1 cellular context compared by ENCODE assay signal in genomic region chr6:26214826-26215199, GRCh38.
TF ChIP-seq lines count a peak whose summit lies in the region.

No MANE protein-coding gene starts in this region.

TF ChIP-seq in K562, 482 proteins besides CTCF, POLR2A, EP300 and RAD21 (continued from another document and continues in another):
- TF ChIP-seq ZNF507 (tag; conservative IDR thresholded peaks at IDR 0.05) (no peak), MEF2A (IDR thresholded peaks at IDR 0.05; ENCODE audit: control insufficient read depth, low read depth, low read length) (peak; percentile 44; the same call in 1 of the 2 replicates), ZNF384 (IDR thresholded peaks at IDR 0.05; ENCODE audit: low read depth, low read length) (peak; percentile 78), FOXK1 (CRISPR knock-in tag; IDR thresholded peaks at IDR 0.05; ENCODE audit: borderline replicate concordance) (no peak; the same call in 1 of the 2 replicates), CREBBP (IDR thresholded peaks at IDR 0.05; ENCODE audit: low read depth, low read length) (no peak), GTF2B (IDR thresholded peaks at IDR 0.05; ENCODE audit: extremely low read depth, insufficient read length) (no peak), CHCHD3 (CRISPR knock-in tag; IDR thresholded peaks at IDR 0.05) (peak; percentile 79), ZSCAN29 (IDR thresholded peaks at IDR 0.05) (no peak), BCLAF1 (IDR thresholded peaks at IDR 0.05; ENCODE audit: borderline replicate concordance in 1 of 2, control insufficient read depth in 1 of 2, low read depth in 2 of 2, low read length in 1 of 2) (no peak), ATF6 (CRISPR knock-in tag; IDR thresholded peaks at IDR 0.05) (no peak), YBX1 (IDR thresholded peaks at IDR 0.05) (no peak), ZC3H11A (IDR thresholded peaks at IDR 0.05; ENCODE audit: low read depth, low read length) (no peak), THRA (IDR thresholded peaks at IDR 0.05) (no peak), ZNF3 (CRISPR knock-in tag; IDR thresholded peaks at IDR 0.05) (no peak; the same call in 1 of the 2 replicates), DACH1 (IDR thresholded peaks at IDR 0.05; ENCODE audit: partially characterized antibody) (no peak), NCOA4 (IDR thresholded peaks at IDR 0.05; ENCODE audit: partially characterized antibody) (no peak), ZNF431 (CRISPR knock-in tag; IDR thresholded peaks at IDR 0.05) (no peak), ZNF445 (CRISPR knock-in tag; IDR thresholded peaks at IDR 0.05; ENCODE audit: low read depth) (no peak), PHF20 (IDR thresholded peaks at IDR 0.05; ENCODE audit: partially characterized antibody) (no peak), PHTF2 (CRISPR knock-in tag; IDR thresholded peaks at IDR 0.05) (0 out of 2 replicates have a peak, but pooled peaks have one; percentile 42), HEY1 (CRISPR knock-in tag; IDR thresholded peaks at IDR 0.05; ENCODE audit: borderline replicate concordance) (no peak), KLF6 (CRISPR knock-in tag; IDR thresholded peaks at IDR 0.05; ENCODE audit: borderline replicate concordance) (no peak), ZNF282 (CRISPR knock-in tag; IDR thresholded peaks at IDR 0.05) (no peak), KAT2B (IDR thresholded peaks at IDR 0.05; ENCODE audit: low read depth, low read length) (no peak), ZNF224 (CRISPR knock-in tag; IDR thresholded peaks at IDR 0.05) (no peak), ZNF408 (CRISPR knock-in tag; IDR thresholded peaks at IDR 0.05; ENCODE audit: low read depth) (no peak), LARP7 (IDR thresholded peaks at IDR 0.05) (peak; percentile 92; the same call in 1 of the 2 replicates), HNRNPK (IDR thresholded peaks at IDR 0.05; ENCODE audit: low read depth, low read length, poor library complexity, severe bottlenecking) (no peak), ZBTB7A (IDR thresholded peaks at IDR 0.05; ENCODE audit: borderline replicate concordance, control insufficient read depth, low read depth, low read length) (no peak), NR2C2 (CRISPR knock-in tag; IDR thresholded peaks at IDR 0.05) (no peak), NR2C2 (tag; IDR thresholded peaks at IDR 0.05) (0 out of 2 replicates have a peak, but pooled peaks have one; percentile 46), MAFF (IDR thresholded peaks at IDR 0.05; ENCODE audit: low read length) (no peak), CC2D1A (IDR thresholded peaks at IDR 0.05) (peak; percentile 87), BMI1 (IDR thresholded peaks at IDR 0.05; ENCODE audit: low read length) (no peak), ZKSCAN3 (CRISPR knock-in tag; IDR thresholded peaks at IDR 0.05) (no peak), ZNF23 (CRISPR knock-in tag; IDR thresholded peaks at IDR 0.05) (no peak)
- TF ChIP-seq, protein P1, sequence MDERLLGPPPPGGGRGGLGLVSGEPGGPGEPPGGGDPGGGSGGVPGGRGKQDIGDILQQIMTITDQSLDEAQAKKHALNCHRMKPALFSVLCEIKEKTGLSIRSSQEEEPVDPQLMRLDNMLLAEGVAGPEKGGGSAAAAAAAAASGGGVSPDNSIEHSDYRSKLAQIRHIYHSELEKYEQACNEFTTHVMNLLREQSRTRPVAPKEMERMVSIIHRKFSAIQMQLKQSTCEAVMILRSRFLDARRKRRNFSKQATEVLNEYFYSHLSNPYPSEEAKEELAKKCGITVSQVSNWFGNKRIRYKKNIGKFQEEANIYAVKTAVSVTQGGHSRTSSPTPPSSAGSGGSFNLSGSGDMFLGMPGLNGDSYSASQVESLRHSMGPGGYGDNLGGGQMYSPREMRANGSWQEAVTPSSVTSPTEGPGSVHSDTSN (CRISPR knock-in tag; IDR thresholded peaks at IDR 0.05; ENCODE audit: low read depth): no peak
- TF ChIP-seq, protein P1 (tag; conservative IDR thresholded peaks at IDR 0.05; ENCODE audit: low read depth): no peak
- TF ChIP-seq, protein P2, sequence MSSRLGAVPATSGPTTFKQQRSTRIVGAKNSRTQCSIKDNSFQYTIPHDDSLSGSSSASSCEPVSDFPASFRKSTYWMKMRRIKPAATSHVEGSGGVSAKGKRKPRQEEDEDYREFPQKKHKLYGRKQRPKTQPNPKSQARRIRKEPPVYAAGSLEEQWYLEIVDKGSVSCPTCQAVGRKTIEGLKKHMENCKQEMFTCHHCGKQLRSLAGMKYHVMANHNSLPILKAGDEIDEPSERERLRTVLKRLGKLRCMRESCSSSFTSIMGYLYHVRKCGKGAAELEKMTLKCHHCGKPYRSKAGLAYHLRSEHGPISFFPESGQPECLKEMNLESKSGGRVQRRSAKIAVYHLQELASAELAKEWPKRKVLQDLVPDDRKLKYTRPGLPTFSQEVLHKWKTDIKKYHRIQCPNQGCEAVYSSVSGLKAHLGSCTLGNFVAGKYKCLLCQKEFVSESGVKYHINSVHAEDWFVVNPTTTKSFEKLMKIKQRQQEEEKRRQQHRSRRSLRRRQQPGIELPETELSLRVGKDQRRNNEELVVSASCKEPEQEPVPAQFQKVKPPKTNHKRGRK (tag; IDR thresholded peaks at IDR 0.05): no peak
- TF ChIP-seq, protein P3, sequence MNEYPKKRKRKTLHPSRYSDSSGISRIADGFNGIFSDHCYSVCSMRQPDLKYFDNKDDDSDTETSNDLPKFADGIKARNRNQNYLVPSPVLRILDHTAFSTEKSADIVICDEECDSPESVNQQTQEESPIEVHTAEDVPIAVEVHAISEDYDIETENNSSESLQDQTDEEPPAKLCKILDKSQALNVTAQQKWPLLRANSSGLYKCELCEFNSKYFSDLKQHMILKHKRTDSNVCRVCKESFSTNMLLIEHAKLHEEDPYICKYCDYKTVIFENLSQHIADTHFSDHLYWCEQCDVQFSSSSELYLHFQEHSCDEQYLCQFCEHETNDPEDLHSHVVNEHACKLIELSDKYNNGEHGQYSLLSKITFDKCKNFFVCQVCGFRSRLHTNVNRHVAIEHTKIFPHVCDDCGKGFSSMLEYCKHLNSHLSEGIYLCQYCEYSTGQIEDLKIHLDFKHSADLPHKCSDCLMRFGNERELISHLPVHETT (CRISPR knock-in tag; conservative IDR thresholded peaks at IDR 0.05 in 1 of 2, IDR thresholded peaks at IDR 0.05 in 1 of 2): no peak
- TF ChIP-seq, protein P4, sequence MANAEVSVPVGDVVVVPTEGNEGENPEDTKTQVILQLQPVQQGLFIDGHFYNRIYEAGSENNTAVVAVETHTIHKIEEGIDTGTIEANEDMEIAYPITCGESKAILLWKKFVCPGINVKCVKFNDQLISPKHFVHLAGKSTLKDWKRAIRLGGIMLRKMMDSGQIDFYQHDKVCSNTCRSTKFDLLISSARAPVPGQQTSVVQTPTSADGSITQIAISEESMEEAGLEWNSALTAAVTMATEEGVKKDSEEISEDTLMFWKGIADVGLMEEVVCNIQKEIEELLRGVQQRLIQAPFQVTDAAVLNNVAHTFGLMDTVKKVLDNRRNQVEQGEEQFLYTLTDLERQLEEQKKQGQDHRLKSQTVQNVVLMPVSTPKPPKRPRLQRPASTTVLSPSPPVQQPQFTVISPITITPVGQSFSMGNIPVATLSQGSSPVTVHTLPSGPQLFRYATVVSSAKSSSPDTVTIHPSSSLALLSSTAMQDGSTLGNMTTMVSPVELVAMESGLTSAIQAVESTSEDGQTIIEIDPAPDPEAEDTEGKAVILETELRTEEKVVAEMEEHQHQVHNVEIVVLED (CRISPR knock-in tag; IDR thresholded peaks at IDR 0.05): no peak
- TF ChIP-seq, protein P5, sequence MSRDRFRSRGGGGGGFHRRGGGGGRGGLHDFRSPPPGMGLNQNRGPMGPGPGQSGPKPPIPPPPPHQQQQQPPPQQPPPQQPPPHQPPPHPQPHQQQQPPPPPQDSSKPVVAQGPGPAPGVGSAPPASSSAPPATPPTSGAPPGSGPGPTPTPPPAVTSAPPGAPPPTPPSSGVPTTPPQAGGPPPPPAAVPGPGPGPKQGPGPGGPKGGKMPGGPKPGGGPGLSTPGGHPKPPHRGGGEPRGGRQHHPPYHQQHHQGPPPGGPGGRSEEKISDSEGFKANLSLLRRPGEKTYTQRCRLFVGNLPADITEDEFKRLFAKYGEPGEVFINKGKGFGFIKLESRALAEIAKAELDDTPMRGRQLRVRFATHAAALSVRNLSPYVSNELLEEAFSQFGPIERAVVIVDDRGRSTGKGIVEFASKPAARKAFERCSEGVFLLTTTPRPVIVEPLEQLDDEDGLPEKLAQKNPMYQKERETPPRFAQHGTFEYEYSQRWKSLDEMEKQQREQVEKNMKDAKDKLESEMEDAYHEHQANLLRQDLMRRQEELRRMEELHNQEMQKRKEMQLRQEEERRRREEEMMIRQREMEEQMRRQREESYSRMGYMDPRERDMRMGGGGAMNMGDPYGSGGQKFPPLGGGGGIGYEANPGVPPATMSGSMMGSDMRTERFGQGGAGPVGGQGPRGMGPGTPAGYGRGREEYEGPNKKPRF (IDR thresholded peaks at IDR 0.05; ENCODE audit: low read depth, low read length): 0 out of 2 replicates have a peak, but pooled peaks have one; percentile 29
- TF ChIP-seq, protein P6, sequence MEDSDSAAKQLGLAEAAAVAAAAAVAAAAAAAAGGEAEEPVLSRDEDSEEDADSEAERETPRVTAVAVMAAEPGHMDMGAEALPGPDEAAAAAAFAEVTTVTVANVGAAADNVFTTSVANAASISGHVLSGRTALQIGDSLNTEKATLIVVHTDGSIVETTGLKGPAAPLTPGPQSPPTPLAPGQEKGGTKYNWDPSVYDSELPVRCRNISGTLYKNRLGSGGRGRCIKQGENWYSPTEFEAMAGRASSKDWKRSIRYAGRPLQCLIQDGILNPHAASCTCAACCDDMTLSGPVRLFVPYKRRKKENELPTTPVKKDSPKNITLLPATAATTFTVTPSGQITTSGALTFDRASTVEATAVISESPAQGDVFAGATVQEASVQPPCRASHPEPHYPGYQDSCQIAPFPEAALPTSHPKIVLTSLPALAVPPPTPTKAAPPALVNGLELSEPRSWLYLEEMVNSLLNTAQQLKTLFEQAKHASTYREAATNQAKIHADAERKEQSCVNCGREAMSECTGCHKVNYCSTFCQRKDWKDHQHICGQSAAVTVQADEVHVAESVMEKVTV (CRISPR knock-in tag; IDR thresholded peaks at IDR 0.05): 0 out of 2 replicates have a peak, but pooled peaks have one; percentile 27
- TF ChIP-seq, protein P7, sequence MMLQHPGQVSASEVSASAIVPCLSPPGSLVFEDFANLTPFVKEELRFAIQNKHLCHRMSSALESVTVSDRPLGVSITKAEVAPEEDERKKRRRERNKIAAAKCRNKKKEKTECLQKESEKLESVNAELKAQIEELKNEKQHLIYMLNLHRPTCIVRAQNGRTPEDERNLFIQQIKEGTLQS (IDR thresholded peaks at IDR 0.05): no peak
- TF ChIP-seq, protein P7 (CRISPR knock-in tag; conservative IDR thresholded peaks at IDR 0.05): no peak; the same call in 1 of the 2 replicates
